In the genomic region with DNA sequence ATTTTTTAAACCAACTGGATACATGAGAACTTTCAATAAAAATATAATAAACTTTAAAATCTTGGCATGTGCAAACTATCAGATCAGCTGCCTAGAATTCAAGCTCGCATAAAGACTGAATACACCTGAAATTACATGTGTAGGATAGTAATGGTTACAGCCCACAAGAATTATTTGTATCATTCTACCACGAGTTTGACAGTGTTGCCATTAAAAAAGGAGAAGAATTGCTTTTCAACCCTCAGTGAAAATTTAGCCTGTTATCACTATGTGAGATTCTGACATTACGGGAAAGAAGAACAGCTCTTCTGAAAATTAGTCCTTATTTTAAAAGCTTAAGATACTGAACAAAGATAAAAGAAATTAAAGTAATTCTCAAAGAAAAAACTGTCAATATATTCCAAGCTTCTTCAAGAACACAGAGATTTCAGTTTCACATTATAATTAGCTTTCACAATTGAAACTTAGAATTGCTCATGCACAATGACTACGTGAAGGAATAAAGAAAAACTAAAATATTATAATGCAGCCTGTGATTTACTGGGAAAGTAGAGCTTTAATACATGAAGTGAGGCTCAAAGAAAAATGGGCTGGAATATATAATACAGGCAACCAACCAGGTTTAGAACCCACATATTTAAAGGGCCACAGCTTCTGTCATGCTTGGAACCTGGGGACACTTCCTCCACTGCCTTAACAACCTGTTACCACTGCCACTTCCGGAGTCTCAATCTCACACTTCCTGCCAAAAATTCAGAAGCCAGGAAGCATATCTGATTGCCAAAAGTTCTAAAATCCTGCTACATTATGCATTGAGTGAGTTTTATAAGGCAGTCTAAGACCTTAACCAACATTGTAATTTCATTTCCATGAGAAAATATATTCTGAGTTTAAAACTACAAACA, we compare ENCODE assay signal across 7 cellular contexts. TPM values are rescaled to one million over a fixed set of nuclear protein-coding genes. Genes with fewer than 3 reads are reported as not detected.
A peak's percentile ranks its signal among the peaks of the same experiment; 100 is the strongest.
DNase-seq lines count a peak whose midpoint lies in the region; ATAC-seq, FAIRE-seq and TF ChIP-seq lines count a peak whose summit lies in the region.

No MANE protein-coding gene starts in this region.

- no peaks in the 10 kb centered on the region for H4K20me1 ChIP-seq in osteoblast (ENCODE audit: insufficient read depth, low read length)

- peaks cover 5% of the 10 kb centered on the region for H3K36me3 Mint-ChIP-seq in T-cell

- H3K27ac Mint-ChIP-seq in T-cell, result peak overlapping the region; percentile 94 to 95

- no peak overlapping the region for H3K4me2 ChIP-seq in osteoblast (ENCODE audit: insufficient read depth, low read length)

- H2AFZ ChIP-seq in osteoblast (ENCODE audit: low read length), result peak overlapping the region; percentile 44

- CTCF ChIA-PET in T-cell (lab: Charles Lee), result interaction anchor here (0.6 to 3.8 kb wide), 9 partner anchors 9 to 98 kb away, joined by 3 to 21 read pairs (median 4); partner anchors contain the start of gene TPK1 (in 1 of the 2)
- CTCF ChIA-PET in GM10248 (lab: Yijun Ruan, JAX), result interaction anchor here (0.8 to 3.0 kb wide), 13 partner anchors 9 to 74 kb away, joined by 3 to 17 read pairs (median 4); partner anchors contain the start of gene TPK1

- no peaks in the 10 kb centered on the region for H3K27me3 ChIP-seq in osteoblast (ENCODE audit: insufficient read depth, low read length)

- TF ChIP-seq CTCF in osteoblast (IDR thresholded peaks at IDR 0.05; ENCODE audit: extremely low read depth, low read depth, low read length), result no peak
- no peak for TF ChIP-seq CTCF in GM10248 (IDR thresholded peaks at IDR 0.05; ENCODE audit: control extremely low read depth, extremely low read depth, low read depth, missing control alignments)

- H3K27me3 Mint-ChIP-seq in T-cell, result no peaks in the 10 kb centered on the region

- H3K79me2 ChIP-seq in osteoblast (ENCODE audit: insufficient read depth, low read length), result no peaks in the 10 kb centered on the region

- H3K4me1 Mint-ChIP-seq in T-cell, result peaks cover 61 to 76% (median 71%) of the 10 kb centered on the region in 3 donors

- no peaks in the 10 kb centered on the region for H3K4me1 ChIP-seq in osteoblast (ENCODE audit: insufficient read depth, low read length)

- intact Hi-C loops in posterior cingulate gyrus (cut with DNase I), result no loop called here

- peak; percentile 29 for DNase-seq in GM19240 (ENCODE audit: insufficient read length, low spot score)
- DNase-seq in T-cell, result peak in 32 of 34 experiments; percentile 9 to 69 (median 48)
- DNase-seq in osteoblast (ENCODE audit: insufficient read length, low spot score, missing footprints), result no peak
- no peak for DNase-seq in GM10248 (ENCODE audit: extremely low spot score)
- no peak for DNase-seq in posterior cingulate gyrus
- DNase-seq in HTR-8/SVneo (ENCODE audit: insufficient read length, low spot score), result no peak

- no peak for FAIRE-seq in HTR-8/SVneo (lab: Jason Lieb, UNC)

- H3K27ac ChIP-seq in osteoblast (ENCODE audit: low read depth, low read length), result no peak overlapping the region

- H3K4me3 Mint-ChIP-seq in T-cell, result peak overlapping the region; percentile 64 to 67 (median 67)

- H3K36me3 ChIP-seq in osteoblast (ENCODE audit: insufficient read depth, low read length), result no peaks in the 10 kb centered on the region

- no peaks in the 10 kb centered on the region for H3K9me3 ChIP-seq in osteoblast (ENCODE audit: low read depth, low read length)

- no peaks in the 10 kb centered on the region for H3K9me3 Mint-ChIP-seq in T-cell

- POLR2A ChIA-PET in T-cell (lab: Charles Lee) (interaction anchor here (0.6 to 4.2 kb wide), 6 partner anchors 9 to 59 kb away, joined by 3 to 31 read pairs (median 4); partner anchors contain the start of gene TPK1 (in 2 of the 2)), GM10248 (lab: Yijun Ruan, JAX) (interaction anchor here (1.3 kb wide), 1 partner anchor 23 kb away, joined by 3 read pairs; the partner anchor contains the start of gene TPK1)

- ATAC-seq in HG02852 (IDR thresholded peaks at IDR 0.05; ENCODE audit: unreplicated experiment), result peak; percentile 90
- peak; percentile 94 to 99 (median 98) for ATAC-seq in T-cell (replicated peaks in 1 of 4)

- H3K4me3 ChIP-seq in osteoblast (ENCODE audit: insufficient read depth, low read length), result no peak overlapping the region

RNA-seq across cellular contexts. Expression of gene TPK1, which starts 23.2 kb away (rescaled TPM):
- total RNA-seq in T-cell (10 to 100 TPM; 19.1 to 31.6 (median 22.0) TPM), osteoblast (6.9 and 9.4 TPM in 2 replicates)

Comparison
In these comparisons a context has a peak if more than half of its experiments do, and no peak if none do; other contexts are left out.
1. DNase-seq: peak in GM19240 (single experiment) and T-cell (32 of 34); none in osteoblast (single experiment), GM10248 (single experiment), posterior cingulate gyrus (0 of 10) and HTR-8/SVneo (single experiment).